In the genomic region with DNA sequence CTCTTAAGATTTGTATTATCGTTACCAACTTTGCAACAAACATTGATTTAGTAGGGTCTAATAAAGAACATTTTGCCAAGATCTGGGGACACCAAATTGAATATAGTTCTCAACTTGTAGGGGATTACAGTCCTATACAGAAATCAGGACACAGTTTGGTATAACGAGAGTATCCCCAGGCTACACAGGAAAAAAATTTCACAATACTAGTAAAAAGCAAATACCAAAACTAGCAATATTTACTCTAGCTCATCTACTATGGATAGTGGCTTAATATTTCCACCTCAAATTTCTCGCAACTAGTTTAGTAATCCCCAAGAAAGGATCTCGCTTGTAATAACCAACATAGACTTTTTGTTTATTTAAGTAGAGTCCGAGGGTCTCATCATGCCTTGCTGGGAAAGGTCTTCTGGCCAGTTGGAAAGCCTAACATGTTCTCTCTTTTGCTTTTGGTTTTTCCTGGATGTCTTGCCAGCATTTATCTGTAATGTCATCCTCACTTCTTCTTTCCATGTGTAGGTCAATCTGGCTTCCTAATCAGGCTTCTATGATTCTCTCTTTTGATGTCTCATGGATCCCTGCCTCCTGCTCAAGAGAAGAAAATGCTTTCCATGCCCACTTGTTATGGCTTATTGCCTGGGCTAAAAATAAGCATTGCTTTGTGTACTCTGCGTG, we compare ENCODE assay signal across 22 cellular contexts.
"Had no signal": no experiment of that assay in that cellular context is flagged by ENCODE, and none has a peak within 500 bp of the region (broad histone marks: within the 10 kb centered on the region; RNA-seq: fewer than 3 reads in every experiment).

No MANE protein-coding gene starts in this region.

- DNase-seq: Karpas-422, KG1, MG63, NCI-H1092, NCI-H1105 treated with DMSO at 0.1 percent for 48 hours, NCI-H1417 treated with DMSO at 0.1 percent for 48 hours, NCI-H1694 treated with DMSO at 0.1 percent for 48 hours, NCI-H1930, NCI-H2081 treated with DMSO at 0.1 percent for 48 hours, NCI-H2171, NCI-H226, NCI-H446, NCI-H510A, NCI-H524 treated with DMSO at 0.1 percent for 48 hours, NCI-H69, NCI-H774, Right ventricle myocardium superior, RPMI8226, SIG-M5 had no signal

- H3K9me3 ChIP-seq: MG63, SJSA1 had no signal

- H3K27me3 ChIP-seq: MG63, SJSA1 had no signal

- H3K4me3 ChIP-seq: MG63, SJSA1, SK-N-MC had no signal

- H3K27ac ChIP-seq: HL-60, SJSA1, SK-N-MC had no signal

- H3K36me3 ChIP-seq: MG63, SJSA1 had no signal
